Comparison of ENCODE assay signal across 1 cellular context in the genomic region with DNA sequence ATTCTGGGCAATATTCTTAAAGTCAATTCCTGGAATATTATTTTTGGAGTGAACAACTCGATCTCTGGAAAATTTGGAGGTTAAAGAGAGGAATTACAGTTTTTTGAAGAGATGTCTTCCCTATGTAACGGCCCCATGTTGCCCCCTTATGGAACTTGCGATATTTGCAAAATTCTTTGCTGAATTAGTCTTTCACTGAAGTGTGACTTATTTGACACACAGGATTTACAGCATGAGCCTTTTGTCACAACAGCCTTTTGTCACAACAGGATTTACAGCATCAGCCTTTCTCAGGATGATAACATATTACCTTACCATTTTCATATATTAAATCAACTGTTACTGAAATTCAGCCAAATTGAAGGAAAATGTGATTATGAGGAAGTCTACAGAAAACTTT.
TF ChIP-seq lines count a peak whose summit lies in the region.

No MANE protein-coding gene starts in this region.

TF ChIP-seq in HepG2, 621 proteins besides CTCF, POLR2A, EP300 and RAD21 (continued from another document):
- TF ChIP-seq, protein P1, sequence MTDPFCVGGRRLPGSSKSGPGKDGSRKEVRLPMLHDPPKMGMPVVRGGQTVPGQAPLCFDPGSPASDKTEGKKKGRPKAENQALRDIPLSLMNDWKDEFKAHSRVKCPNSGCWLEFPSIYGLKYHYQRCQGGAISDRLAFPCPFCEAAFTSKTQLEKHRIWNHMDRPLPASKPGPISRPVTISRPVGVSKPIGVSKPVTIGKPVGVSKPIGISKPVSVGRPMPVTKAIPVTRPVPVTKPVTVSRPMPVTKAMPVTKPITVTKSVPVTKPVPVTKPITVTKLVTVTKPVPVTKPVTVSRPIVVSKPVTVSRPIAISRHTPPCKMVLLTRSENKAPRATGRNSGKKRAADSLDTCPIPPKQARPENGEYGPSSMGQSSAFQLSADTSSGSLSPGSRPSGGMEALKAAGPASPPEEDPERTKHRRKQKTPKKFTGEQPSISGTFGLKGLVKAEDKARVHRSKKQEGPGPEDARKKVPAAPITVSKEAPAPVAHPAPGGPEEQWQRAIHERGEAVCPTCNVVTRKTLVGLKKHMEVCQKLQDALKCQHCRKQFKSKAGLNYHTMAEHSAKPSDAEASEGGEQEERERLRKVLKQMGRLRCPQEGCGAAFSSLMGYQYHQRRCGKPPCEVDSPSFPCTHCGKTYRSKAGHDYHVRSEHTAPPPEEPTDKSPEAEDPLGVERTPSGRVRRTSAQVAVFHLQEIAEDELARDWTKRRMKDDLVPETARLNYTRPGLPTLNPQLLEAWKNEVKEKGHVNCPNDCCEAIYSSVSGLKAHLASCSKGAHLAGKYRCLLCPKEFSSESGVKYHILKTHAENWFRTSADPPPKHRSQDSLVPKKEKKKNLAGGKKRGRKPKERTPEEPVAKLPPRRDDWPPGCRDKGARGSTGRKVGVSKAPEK (CRISPR knock-in tag; IDR thresholded peaks at IDR 0.05; ENCODE audit: borderline replicate concordance), result no peak
- TF ChIP-seq MTA1 (CRISPR knock-in tag; IDR thresholded peaks at IDR 0.05; ENCODE audit: borderline replicate concordance) (no peak), ZNF792 (CRISPR knock-in tag; IDR thresholded peaks at IDR 0.05) (no peak), ZNF367 (CRISPR knock-in tag; IDR thresholded peaks at IDR 0.05; ENCODE audit: borderline replicate concordance) (no peak), MLLT10 (CRISPR knock-in tag; IDR thresholded peaks at IDR 0.05) (no peak), ZNF205 (CRISPR knock-in tag; IDR thresholded peaks at IDR 0.05) (no peak), STAG1 (CRISPR knock-in tag; IDR thresholded peaks at IDR 0.05) (peak; percentile 89), SMC3 (IDR thresholded peaks at IDR 0.05; ENCODE audit: low read length) (peak; percentile 79), ZSCAN25 (CRISPR knock-in tag; IDR thresholded peaks at IDR 0.05) (no peak), NR2F1 (CRISPR knock-in tag; IDR thresholded peaks at IDR 0.05) (no peak), SCMH1 (CRISPR knock-in tag; IDR thresholded peaks at IDR 0.05; ENCODE audit: borderline replicate concordance) (no peak)
- TF ChIP-seq, protein P2, sequence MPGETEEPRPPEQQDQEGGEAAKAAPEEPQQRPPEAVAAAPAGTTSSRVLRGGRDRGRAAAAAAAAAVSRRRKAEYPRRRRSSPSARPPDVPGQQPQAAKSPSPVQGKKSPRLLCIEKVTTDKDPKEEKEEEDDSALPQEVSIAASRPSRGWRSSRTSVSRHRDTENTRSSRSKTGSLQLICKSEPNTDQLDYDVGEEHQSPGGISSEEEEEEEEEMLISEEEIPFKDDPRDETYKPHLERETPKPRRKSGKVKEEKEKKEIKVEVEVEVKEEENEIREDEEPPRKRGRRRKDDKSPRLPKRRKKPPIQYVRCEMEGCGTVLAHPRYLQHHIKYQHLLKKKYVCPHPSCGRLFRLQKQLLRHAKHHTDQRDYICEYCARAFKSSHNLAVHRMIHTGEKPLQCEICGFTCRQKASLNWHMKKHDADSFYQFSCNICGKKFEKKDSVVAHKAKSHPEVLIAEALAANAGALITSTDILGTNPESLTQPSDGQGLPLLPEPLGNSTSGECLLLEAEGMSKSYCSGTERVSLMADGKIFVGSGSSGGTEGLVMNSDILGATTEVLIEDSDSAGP (CRISPR knock-in tag; IDR thresholded peaks at IDR 0.05; ENCODE audit: borderline replicate concordance), result no peak
